33 cellular contexts compared by ENCODE assay signal in genomic region chr21:42548687-42549406, GRCh38. TPM values are rescaled to one million over a fixed set of nuclear protein-coding genes. Genes with fewer than 3 reads are reported as not detected.
DNase-seq lines count a peak whose midpoint lies in the region; ATAC-seq and TF ChIP-seq lines count a peak whose summit lies in the region.
"Had no signal": no experiment of that assay in that cellular context is flagged by ENCODE, and none has a peak within 500 bp of the region (broad histone marks: within the 10 kb centered on the region; RNA-seq: fewer than 3 reads in every experiment).

No MANE protein-coding gene starts in this region.

- POLR2A ChIA-PET in WTC11 (lab: Charles Lee) = no interaction called here

- no peaks in the 10 kb centered on the region for H3K4me1 Mint-ChIP-seq in activated naive CD8-positive, alpha-beta T cell treated with anti-CD3 and anti-CD28 coated beads, Interleukin-2, amount 50 U/mL, for 24 hours
- H3K4me1 Mint-ChIP-seq in activated naive CD8-positive, alpha-beta T cell treated with anti-CD3 and anti-CD28 coated beads for 36 hours = no peaks in the 10 kb centered on the region
- peaks cover 38% of the 10 kb centered on the region for H3K4me1 Mint-ChIP-seq in WTC11

- no peaks in the 10 kb centered on the region for H3K9me3 ChIP-seq in upper lobe of right lung
- H3K9me3 ChIP-seq: BE2C, gastroesophageal sphincter, transverse colon had no signal

- H3K27ac ChIP-seq in upper lobe of right lung = no peak overlapping the region
- H3K27ac ChIP-seq: gastroesophageal sphincter, skin epidermis, transverse colon had no signal

- ATAC-seq in activated naive CD8-positive, alpha-beta T cell treated with anti-CD3 and anti-CD28 coated beads, Interleukin-2, amount 50 U/mL, for 24 hours = peak; percentile 22
- no peak for ATAC-seq in WTC11
- no peak for ATAC-seq in upper lobe of right lung
- ATAC-seq: gastroesophageal sphincter; left lobe of liver; naive thymus-derived CD4-positive, alpha-beta T cell; SK-N-SH treated with all-trans-retinoic acid at 6 μM for 48 hours had no signal

- no peaks in the 10 kb centered on the region for H3K27me3 Mint-ChIP-seq in activated naive CD8-positive, alpha-beta T cell treated with anti-CD3 and anti-CD28 coated beads, Interleukin-2, amount 50 U/mL, for 24 hours
- H3K27me3 Mint-ChIP-seq in activated naive CD8-positive, alpha-beta T cell treated with anti-CD3 and anti-CD28 coated beads for 36 hours = no peaks in the 10 kb centered on the region
- no peaks in the 10 kb centered on the region for H3K27me3 Mint-ChIP-seq in WTC11 (ENCODE audit: low read depth)
- H3K27me3 Mint-ChIP-seq: activated CD4-positive, alpha-beta T cell treated with anti-CD3 and anti-CD28 coated beads, Interleukin-2, amount 10 ng/mL, durations not matched to agents 7 days and 5 days; activated naive CD8-positive, alpha-beta T cell; dendritic cell treated with granulocyte-macrophage colony-stimulating factor and Interleukin-4, amounts not matched to agents 40 ng/mL and 50 ng/mL, for 4 days; IgD-negative memory B cell; naive thymus-derived CD4-positive, alpha-beta T cell had no signal

- no peaks in the 10 kb centered on the region for H3K9me3 Mint-ChIP-seq in activated naive CD8-positive, alpha-beta T cell treated with anti-CD3 and anti-CD28 coated beads, Interleukin-2, amount 50 U/mL, for 24 hours
- no peaks in the 10 kb centered on the region for H3K9me3 Mint-ChIP-seq in activated naive CD8-positive, alpha-beta T cell treated with anti-CD3 and anti-CD28 coated beads for 36 hours
- H3K9me3 Mint-ChIP-seq in WTC11 = peaks cover 17% of the 10 kb centered on the region
- H3K9me3 Mint-ChIP-seq: activated CD4-positive, alpha-beta T cell treated with anti-CD3 and anti-CD28 coated beads, Interleukin-2, amount 10 ng/mL, durations not matched to agents 7 days and 5 days; dendritic cell treated with granulocyte-macrophage colony-stimulating factor and Interleukin-4, amounts not matched to agents 40 ng/mL and 50 ng/mL, for 4 days; IgD-negative memory B cell; naive thymus-derived CD4-positive, alpha-beta T cell had no signal

- H3K36me3 ChIP-seq in upper lobe of right lung = peaks cover 50% of the 10 kb centered on the region
- H3K36me3 ChIP-seq: BE2C had no signal

- CTCF ChIA-PET in WTC11 (lab: Charles Lee) = interaction anchor here (1.6 kb wide), 1 partner anchor 44 kb away, joined by 6 read pairs; no protein-coding TSS in a partner anchor

- H3K27ac Mint-ChIP-seq in activated naive CD8-positive, alpha-beta T cell treated with anti-CD3 and anti-CD28 coated beads, Interleukin-2, amount 50 U/mL, for 24 hours = no peak overlapping the region
- no peak overlapping the region for H3K27ac Mint-ChIP-seq in activated naive CD8-positive, alpha-beta T cell treated with anti-CD3 and anti-CD28 coated beads for 36 hours
- peak overlapping the region; percentile 51 for H3K27ac Mint-ChIP-seq in WTC11
- H3K27ac Mint-ChIP-seq: activated CD4-positive, alpha-beta T cell treated with anti-CD3 and anti-CD28 coated beads, Interleukin-2, amount 10 ng/mL, durations not matched to agents 7 days and 5 days; activated naive CD8-positive, alpha-beta T cell; dendritic cell treated with granulocyte-macrophage colony-stimulating factor and Interleukin-4, amounts not matched to agents 40 ng/mL and 50 ng/mL, for 4 days; IgD-negative memory B cell; mesothelial cell of epicardium had no signal

- TF ChIP-seq CTCF in WTC11 (IDR thresholded peaks at IDR 0.05) = no peak
- TF ChIP-seq CTCF in upper lobe of right lung (IDR thresholded peaks at IDR 0.05) = no peak

- DNase-seq in activated naive CD8-positive, alpha-beta T cell treated with anti-CD3 and anti-CD28 coated beads, Interleukin-2, amount 50 U/mL, for 24 hours = no peak
- DNase-seq in activated naive CD8-positive, alpha-beta T cell treated with anti-CD3 and anti-CD28 coated beads for 36 hours = no peak
- DNase-seq in WTC11 (ENCODE audit: low spot score) (peak; percentile 5), mesenteric fat pad (ENCODE audit: low spot score) (peak; percentile 72), upper lobe of right lung (peak; percentile 40), NCI-H2196 treated with DMSO at 0.1 percent for 48 hours (lab: John Stamatoyannopoulos, UW; ENCODE audit: unreplicated experiment) (no peak), NCI-H1694 (lab: John Stamatoyannopoulos, UW) (no peak)
- DNase-seq in stimulated activated CD4-positive, alpha-beta T cell treated with anti-CD3 and anti-CD28 coated beads, Interleukin-1b, Interleukin-23, amount 100 ng/mL, for 48 hours = no peak
- DNase-seq: ACHN; activated CD4-positive, alpha-beta T cell treated with anti-CD3 and anti-CD28 coated beads, Interleukin-2, amount 10 ng/mL, durations not matched to agents 7 days and 5 days; BE2C; central memory CD4-positive, alpha-beta T cell; COR-L47; DMS53; hypothalamus; naive thymus-derived CD4-positive, alpha-beta T cell; NCI-H1092 treated with DMSO at 0.1 percent for 48 hours; NCI-H2029 treated with DMSO at 0.1 percent for 48 hours; NCI-H446; NCI-H774; stimulated activated CD8-positive, alpha-beta memory T cell treated with anti-CD3 and anti-CD28 coated beads, Interleukin-4, amount 100 ng/mL, for 48 hours; T-helper 2 cell had no signal

- H3K4me1 ChIP-seq in upper lobe of right lung = no peaks in the 10 kb centered on the region
- H3K4me1 ChIP-seq: gastroesophageal sphincter had no signal

- intact Hi-C loops in upper lobe of right lung (cut with DNase I) = no loop called here

- H3K36me3 Mint-ChIP-seq in activated naive CD8-positive, alpha-beta T cell treated with anti-CD3 and anti-CD28 coated beads, Interleukin-2, amount 50 U/mL, for 24 hours (ENCODE audit: low read depth) = peaks cover 8% of the 10 kb centered on the region
- H3K36me3 Mint-ChIP-seq in activated naive CD8-positive, alpha-beta T cell treated with anti-CD3 and anti-CD28 coated beads for 36 hours = peaks cover 12% of the 10 kb centered on the region
- H3K36me3 Mint-ChIP-seq in WTC11 = peaks cover 49% of the 10 kb centered on the region

- H3K27me3 ChIP-seq in upper lobe of right lung = no peaks in the 10 kb centered on the region
- H3K27me3 ChIP-seq: BE2C, gastroesophageal sphincter, transverse colon had no signal

- H3K4me3 Mint-ChIP-seq in activated naive CD8-positive, alpha-beta T cell treated with anti-CD3 and anti-CD28 coated beads, Interleukin-2, amount 50 U/mL, for 24 hours = no peak overlapping the region
- no peak overlapping the region for H3K4me3 Mint-ChIP-seq in activated naive CD8-positive, alpha-beta T cell treated with anti-CD3 and anti-CD28 coated beads for 36 hours
- no peak overlapping the region for H3K4me3 Mint-ChIP-seq in WTC11
- H3K4me3 Mint-ChIP-seq: activated CD4-positive, alpha-beta T cell treated with anti-CD3 and anti-CD28 coated beads, Interleukin-2, amount 10 ng/mL, durations not matched to agents 7 days and 5 days; activated naive CD8-positive, alpha-beta T cell; dendritic cell treated with granulocyte-macrophage colony-stimulating factor and Interleukin-4, amounts not matched to agents 40 ng/mL and 50 ng/mL, for 4 days; mesothelial cell of epicardium; naive thymus-derived CD4-positive, alpha-beta T cell had no signal

- no peak overlapping the region for H3K4me3 ChIP-seq in upper lobe of right lung
- H3K4me3 ChIP-seq: gastroesophageal sphincter, skin epidermis, transverse colon had no signal

TF ChIP-seq in WTC11, 78 proteins besides CTCF, POLR2A, EP300 and RAD21 (continues in another document):
- no peak for TF ChIP-seq SMAD4 (CRISPR knock-in tag; IDR thresholded peaks at IDR 0.05)
- no peak for TF ChIP-seq TCF7 (CRISPR knock-in tag; IDR thresholded peaks at IDR 0.05; ENCODE audit: low read depth)
- TF ChIP-seq ZNF138 (CRISPR knock-in tag; conservative IDR thresholded peaks at IDR 0.05) = no peak
- no peak for TF ChIP-seq ZNF416 (CRISPR knock-in tag; IDR thresholded peaks at IDR 0.05)
- TF ChIP-seq ZNF263 (CRISPR knock-in tag; IDR thresholded peaks at IDR 0.05; ENCODE audit: low read depth) = no peak
- TF ChIP-seq ARID4B (CRISPR knock-in tag; IDR thresholded peaks at IDR 0.05; ENCODE audit: borderline replicate concordance) = no peak

RNA-seq across cellular contexts. Expression of gene SLC37A1, which starts 35.2 kb away (rescaled TPM):
- 10 to 100 TPM; 15.7 to 17.5 TPM for total RNA-seq in activated naive CD8-positive, alpha-beta T cell treated with anti-CD3 and anti-CD28 coated beads for 36 hours
- total RNA-seq in WTC11 (2021) (22.7 to 26.3 TPM (median 25.8 TPM) in 3 replicates), mesenteric fat pad (7.0 TPM), upper lobe of right lung (21.6 TPM)

RNA-seq across cellular contexts. Expression of gene RSPH1, which starts 52.8 kb away (rescaled TPM):
- total RNA-seq in activated naive CD8-positive, alpha-beta T cell treated with anti-CD3 and anti-CD28 coated beads for 36 hours = under 1 TPM in 1 of 2 experiments, not detected in 1; 0.32 TPM
- total RNA-seq in WTC11 (2021) (0.11 to 0.30 TPM (median 0.16 TPM) in 3 replicates), mesenteric fat pad (0.22 TPM), upper lobe of right lung (0.84 TPM)
- total RNA-seq: activated CD4-positive, alpha-beta T cell treated with anti-CD3 and anti-CD28 coated beads, Interleukin-2, amount 10 ng/mL, durations not matched to agents 7 days and 5 days; fibroblast of lung; osteoblast had no signal

Comparison
In these comparisons a context has a peak if more than half of its experiments do, and no peak if none do; other contexts are left out.
1. DNase-seq: peak in WTC11 (single experiment), mesenteric fat pad (single experiment) and upper lobe of right lung (single experiment); none in activated naive CD8-positive, alpha-beta T cell treated with anti-CD3 and anti-CD28 coated beads, Interleukin-2, amount 50 U/mL, for 24 hours (single experiment), activated naive CD8-positive, alpha-beta T cell treated with anti-CD3 and anti-CD28 coated beads for 36 hours (single experiment), NCI-H2196 treated with DMSO at 0.1 percent for 48 hours (single experiment), NCI-H1694 (single experiment) and stimulated activated CD4-positive, alpha-beta T cell treated with anti-CD3 and anti-CD28 coated beads, Interleukin-1b, Interleukin-23, amount 100 ng/mL, for 48 hours (single experiment).